ENCODE assay signal across 8 cellular contexts in genomic region chr5:150412319-150413175, GRCh38. TPM values are rescaled to one million over a fixed set of nuclear protein-coding genes. Genes with fewer than 3 reads are reported as not detected.
DNase-seq lines count a peak whose midpoint lies in the region; ATAC-seq, FAIRE-seq and TF ChIP-seq lines count a peak whose summit lies in the region.

Gene CD74, minus strand, starts transcription at chr5:150412910. Its CDS starts 161 bp downstream, at chr5:150412749.

- H3K27ac ChIP-seq in ovary (peak within 1 kb of the TSS; percentile 37 to 84), thoracic aorta (peak within 1 kb of the TSS; percentile 69 to 86)

- DNase-seq in RPMI7951 (ENCODE audit: low read depth): peak; percentile 37
- peak; percentile 87 for DNase-seq in activated effector memory CD4-positive, alpha-beta T cell treated with Interleukin-2 at 50 U/mL for 16 hours
- DNase-seq in glomerular endothelial cell (ENCODE audit: extremely low read depth, low read depth, low spot score): no peak
- DNase-seq in ovary: peak; percentile 78 to 87 (median 82)
- DNase-seq in thoracic aorta (ENCODE audit: low spot score): peak; percentile 42
- DNase-seq in D721Med (ENCODE audit: insufficient read length, low spot score): no peak

- intact Hi-C loops in ovary (cut with DNase I): no loop called here

- peak within 1 kb of the TSS; percentile 33 for H3K4me3 ChIP-seq in ovary
- peak within 1 kb of the TSS; percentile 72 for H3K4me3 ChIP-seq in thoracic aorta

- no peaks in the 10 kb centered on the region for H3K27me3 ChIP-seq in ovary
- no peaks in the 10 kb centered on the region for H3K27me3 ChIP-seq in thoracic aorta (replicated peaks; ENCODE audit: insufficient read depth)

- no peaks in the 10 kb centered on the region for H3K9me3 ChIP-seq in ovary
- no peaks in the 10 kb centered on the region for H3K9me3 ChIP-seq in thoracic aorta

- no peak for TF ChIP-seq EP300 in ovary (IDR thresholded peaks at IDR 0.05)

- ATAC-seq in GM18511 (IDR thresholded peaks at IDR 0.05; ENCODE audit: unreplicated experiment): peak; percentile 77
- peak; percentile 65 for ATAC-seq in HG02973 (IDR thresholded peaks at IDR 0.05; ENCODE audit: unreplicated experiment)
- no peak for ATAC-seq in thoracic aorta (ENCODE audit: insufficient number of reproducible peaks, low FRiP score, low read depth)

- peak; percentile 15 for TF ChIP-seq POLR2A in ovary (IDR thresholded peaks at IDR 0.05)

- H3K4me1 ChIP-seq in ovary (ENCODE audit: insufficient read depth) (peaks cover 4% of the 10 kb centered on the region), thoracic aorta (ENCODE audit: control insufficient read depth in 1 of 2, low read depth in 2 of 2) (peaks cover 5 to 22% of the 10 kb centered on the region in 2 donors)

- TF ChIP-seq CTCF in ovary (IDR thresholded peaks at IDR 0.05): no peak
- TF ChIP-seq CTCF in thoracic aorta (IDR thresholded peaks at IDR 0.05): no peak
- no peak for TF ChIP-seq CTCF in D721Med (IDR thresholded peaks at IDR 0.05; ENCODE audit: insufficient read depth, missing control alignments)

- H3K36me3 ChIP-seq in ovary (no peaks in the 10 kb centered on the region), thoracic aorta (no peaks in the 10 kb centered on the region)

- FAIRE-seq in D721Med (lab: Jason Lieb, UNC): no peak

- WGBS in ovary, 3 donors: 4 to 13% (median 11%) methylated on average over 20 of the region's 20 CpGs

RNA-seq across cellular contexts. Expression of gene CD74, which starts in this region (rescaled TPM):
- 38.7 and 53.3 TPM in 2 replicates for total RNA-seq in RPMI7951 (2014; rRNA removed; shearing (Covaris generic))
- total RNA-seq in glomerular endothelial cell (24.3 and 34.1 TPM in 2 replicates), ovary (100 to 1,000 TPM in 6 of 7 donors, 10 to 100 TPM in 1; 96.9 to 750 (median 384) TPM), thoracic aorta (1,000 to 10,000 TPM in 1 of 2 donors, 100 to 1,000 TPM in 1; 844 to 1,048 TPM)
- 1,000 to 10,000 TPM in 1 of 2 donors, 100 to 1,000 TPM in 1; 280 to 1,292 TPM for polyA plus RNA-seq in ovary

Comparison
In these comparisons a context has a peak if more than half of its experiments do, and no peak if none do; other contexts are left out.
1. DNase-seq: peak in RPMI7951 (single experiment), activated effector memory CD4-positive, alpha-beta T cell treated with Interleukin-2 at 50 U/mL for 16 hours (single experiment), ovary (5 of 5) and thoracic aorta (single experiment); none in glomerular endothelial cell (single experiment) and D721Med (single experiment).